Comparison of ENCODE assay signal across 31 cellular contexts in the genomic region with DNA sequence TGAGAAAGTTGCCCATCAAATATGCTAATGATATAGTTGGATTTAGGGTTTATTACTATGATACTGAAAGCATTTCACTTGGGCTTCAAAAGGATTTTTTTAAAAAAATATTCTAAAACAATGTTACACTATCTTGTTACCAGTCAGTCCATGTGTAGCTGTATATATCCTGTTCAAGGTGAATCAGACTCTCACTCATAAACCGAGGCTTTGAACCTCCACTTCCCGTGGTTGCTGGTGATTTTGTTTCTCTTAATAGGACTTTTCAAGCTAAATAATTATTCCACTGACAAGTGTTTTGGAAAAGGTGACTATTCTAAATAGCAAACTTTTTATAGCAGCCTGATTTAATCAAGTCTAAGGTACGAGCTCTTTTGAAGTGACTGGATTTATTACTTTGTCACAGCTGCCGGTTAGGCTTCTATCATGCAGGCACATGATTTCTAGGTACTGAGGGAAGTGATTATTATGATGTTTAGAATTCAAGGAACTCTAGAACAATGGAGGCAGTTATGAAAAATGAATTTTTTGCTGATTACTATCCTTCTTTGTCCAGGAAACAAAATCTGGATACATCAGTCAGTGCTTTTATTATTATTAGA.
"Had no signal": no experiment of that assay in that cellular context is flagged by ENCODE, and none has a peak within 500 bp of the region (broad histone marks: within the 10 kb centered on the region; RNA-seq: fewer than 3 reads in every experiment).

No MANE protein-coding gene starts in this region.

- H3K4me1 ChIP-seq: ascending aorta had no signal

- DNase-seq: activated CD4-positive, alpha-beta T cell treated with anti-CD3 and anti-CD28 coated beads, Interleukin-2, amount 10 ng/mL, durations not matched to agents 24 days and 14 days; activated CD4-positive, alpha-beta T cell treated with anti-CD3 and anti-CD28 coated beads, Interleukin-2, amount 50 U/mL, for 4 hours; activated CD8-positive, alpha-beta T cell treated with anti-CD3 and anti-CD28 coated beads for 36 hours; activated effector memory CD4-positive, alpha-beta T cell treated with anti-CD3 and anti-CD28 coated beads, Interleukin-2, amount 50 U/mL, for 16 hours; activated naive CD4-positive, alpha-beta T cell; activated naive CD4-positive, alpha-beta T cell treated with anti-CD3 and anti-CD28 coated beads, Interleukin-2, amount 50 U/mL, for 16 hours; activated naive CD8-positive, alpha-beta T cell treated with anti-CD3 and anti-CD28 coated beads for 36 hours; activated T-cell treated with anti-CD3 and anti-CD28 coated beads, Interleukin-2, amount 50 U/mL, for 1 hour; activated T-cell treated with anti-CD3 and anti-CD28 coated beads, Interleukin-2, amount 50 U/mL, for 72 hours; amniotic stem cell; Kasumi-1; KG1; MM.1S; MV-4-11; NCI-H1092; NCI-H187 treated with DMSO at 0.1 percent for 48 hours; NCI-H2081; NCI-H226; NCI-H446 treated with DMSO at 0.1 percent for 48 hours; NCI-H526; NCI-H748 treated with DMSO at 0.1 percent for 48 hours; NK-92 treated with Interleukin-12 subunit alpha and Interleukin-12 subunit beta, amount 100 ng/mL, for 24 hours; PC-9; SHP77 had no signal

- H3K27me3 ChIP-seq: ascending aorta, SJCRH30 had no signal

- H3K36me3 Mint-ChIP-seq: activated naive CD8-positive, alpha-beta T cell treated with anti-CD3 and anti-CD28 coated beads for 36 hours had no signal

- H3K27me3 Mint-ChIP-seq: activated CD4-positive, alpha-beta T cell treated with anti-CD3 and anti-CD28 coated beads, Interleukin-2, amount 10 ng/mL, durations not matched to agents 24 days and 14 days; activated CD8-positive, alpha-beta T cell treated with anti-CD3 and anti-CD28 coated beads for 36 hours; activated naive CD8-positive, alpha-beta T cell treated with anti-CD3 and anti-CD28 coated beads for 36 hours; activated T-helper 17 cell treated with anti-CD3 and anti-CD28 coated beads, Interleukin-2, amount 50 U/mL, for 72 hours had no signal

- H3K4me3 Mint-ChIP-seq: activated CD4-positive, alpha-beta T cell treated with anti-CD3 and anti-CD28 coated beads, Interleukin-2, amount 10 ng/mL, durations not matched to agents 24 days and 14 days; activated CD8-positive, alpha-beta T cell treated with anti-CD3 and anti-CD28 coated beads for 36 hours; activated naive CD8-positive, alpha-beta T cell treated with anti-CD3 and anti-CD28 coated beads for 36 hours; activated T-cell treated with anti-CD3 and anti-CD28 coated beads, Interleukin-2, amount 50 U/mL, for 72 hours; activated T-helper 17 cell treated with anti-CD3 and anti-CD28 coated beads, Interleukin-2, amount 50 U/mL, for 72 hours; T-helper 1 cell treated with Interleukin-12 subunit alpha and Interleukin-12 subunit beta and Interleukin-4 antibody, amounts not matched to agents 30 μg/mL and 1 μg/mL, for 36 hours; T-helper 2 cell treated with Interferon-gamma antibody and Interleukin-4, amounts not matched to agents 5 μg/mL and 100 μg/mL, for 36 hours had no signal

- H3K9me3 ChIP-seq: ascending aorta, SJCRH30 had no signal

- H3K27ac Mint-ChIP-seq: activated CD4-positive, alpha-beta T cell treated with anti-CD3 and anti-CD28 coated beads, Interleukin-2, amount 10 ng/mL, durations not matched to agents 24 days and 14 days; activated CD8-positive, alpha-beta T cell treated with anti-CD3 and anti-CD28 coated beads for 36 hours; activated naive CD8-positive, alpha-beta T cell treated with anti-CD3 and anti-CD28 coated beads for 36 hours; activated T-cell treated with anti-CD3 and anti-CD28 coated beads, Interleukin-2, amount 50 U/mL, for 72 hours; activated T-helper 17 cell treated with anti-CD3 and anti-CD28 coated beads, Interleukin-2, amount 50 U/mL, for 72 hours; T-helper 1 cell treated with Interleukin-12 subunit alpha and Interleukin-12 subunit beta and Interleukin-4 antibody, amounts not matched to agents 30 μg/mL and 1 μg/mL, for 36 hours; T-helper 2 cell treated with Interferon-gamma antibody and Interleukin-4, amounts not matched to agents 5 μg/mL and 100 μg/mL, for 36 hours had no signal

- H3K36me3 ChIP-seq: ascending aorta, SJCRH30 had no signal

- H3K4me1 Mint-ChIP-seq: activated CD4-positive, alpha-beta T cell treated with anti-CD3 and anti-CD28 coated beads, Interleukin-2, amount 10 ng/mL, durations not matched to agents 24 days and 14 days; activated naive CD8-positive, alpha-beta T cell treated with anti-CD3 and anti-CD28 coated beads for 36 hours; activated T-helper 17 cell treated with anti-CD3 and anti-CD28 coated beads, Interleukin-2, amount 50 U/mL, for 72 hours had no signal

- H3K27ac ChIP-seq: ascending aorta, PC-9, RWPE1, SK-N-MC had no signal

- H3K4me3 ChIP-seq: ascending aorta, PC-9, SJCRH30, SK-N-MC had no signal

- ATAC-seq: activated CD8-positive, alpha-beta T cell treated with anti-CD3 and anti-CD28 coated beads for 36 hours; activated T-cell treated with anti-CD3 and anti-CD28 coated beads, Interleukin-2, amount 50 U/mL, for 72 hours; activated T-helper 17 cell treated with anti-CD3 and anti-CD28 coated beads, Interleukin-2, amount 50 U/mL, for 72 hours had no signal
